Comparison of ENCODE assay signal across 8 cellular contexts in genomic region chr3:179147571-179148445, GRCh38. TPM values are rescaled to one million over a fixed set of nuclear protein-coding genes. Genes with fewer than 3 reads are reported as not detected.
DNase-seq lines count a peak whose midpoint lies in the region; ATAC-seq and TF ChIP-seq lines count a peak whose summit lies in the region.

PIK3CA (plus strand) TSS chr3:179148357; CDS start chr3:179198826, 50,469 bp downstream.

- H3K4me3 ChIP-seq in GM12875 (ENCODE audit: low read depth, low read length) = peak within 1 kb of the TSS; percentile 98
- H3K4me3 ChIP-seq in adipocyte (ENCODE audit: low read length) = peak within 1 kb of the TSS; percentile 94
- H3K4me3 ChIP-seq in heart right ventricle = peak within 1 kb of the TSS; percentile 75 to 97 (median 88)
- H3K4me3 ChIP-seq in upper lobe of left lung = peak within 1 kb of the TSS; percentile 59 to 93 (median 81)

- intact Hi-C loops in heart right ventricle (cut with DNase I) = loop anchor here (1.0 to 10.0 kb wide), 18 partner anchors 34 to 409 kb away; partner anchors contain the start of genes ZNF639 (in 3 of the 10) and ZMAT3 (in 1 of the 10)
- intact Hi-C loops in posterior cingulate gyrus (cut with DNase I) = loop anchor here (1.0 to 5.0 kb wide), 7 partner anchors 43 to 199 kb away; partner anchors contain the start of genes MFN1 and ZMAT3

- H3K9ac ChIP-seq in adipocyte (ENCODE audit: low read length) = peak within 1 kb of the TSS; percentile 98

- H3K27me3 ChIP-seq in adipocyte (replicated peaks; ENCODE audit: control insufficient read depth, insufficient read depth, low read length) = no peaks in the 10 kb centered on the region
- H3K27me3 ChIP-seq in heart right ventricle = no peaks in the 10 kb centered on the region
- H3K27me3 ChIP-seq in upper lobe of left lung = no peaks in the 10 kb centered on the region

- peak; percentile 82 for ATAC-seq in HG02798 (IDR thresholded peaks at IDR 0.05; ENCODE audit: poor library complexity, unreplicated experiment)
- peak; percentile 96 to 99 (median 98) for ATAC-seq in heart right ventricle
- peak; percentile 96 to 97 for ATAC-seq in upper lobe of left lung (ENCODE audit: low FRiP score in 2 of 2)

- 0 to 1% methylated on average over 48 to 53 of the region's 53 CpGs for WGBS in heart right ventricle, 2 donors
- 1% methylated on average over 45 to 48 of the region's 53 CpGs for WGBS in upper lobe of left lung, 2 donors

- no peaks in the 10 kb centered on the region for H3K9me3 ChIP-seq in adipocyte (ENCODE audit: control insufficient read depth, low read length)
- H3K9me3 ChIP-seq in heart right ventricle = no peaks in the 10 kb centered on the region
- H3K9me3 ChIP-seq in upper lobe of left lung = no peaks in the 10 kb centered on the region

- TF ChIP-seq CTCF in GM12875 (IDR thresholded peaks at IDR 0.05; ENCODE audit: borderline replicate concordance, insufficient read depth, low read depth, low read length) = no peak
- no peak for TF ChIP-seq CTCF in heart right ventricle (IDR thresholded peaks at IDR 0.05)
- peak in 1 of 6 experiments; percentile 9 for TF ChIP-seq CTCF in upper lobe of left lung (IDR thresholded peaks at IDR 0.05)

- peak within 1 kb of the TSS; percentile 94 to 99 (median 98) for H3K27ac ChIP-seq in heart right ventricle
- H3K27ac ChIP-seq in upper lobe of left lung = peak within 1 kb of the TSS; percentile 97 to 99 (median 98)

- peak in 3 of 4 donors; percentile 30 to 77 (median 74) for TF ChIP-seq POLR2A in upper lobe of left lung (IDR thresholded peaks at IDR 0.05)

- H3K4me1 ChIP-seq in adipocyte (ENCODE audit: control insufficient read depth, insufficient read depth, low read length) (peaks cover 17% of the 10 kb centered on the region), heart right ventricle (peaks cover 2 to 39% (median 34%) of the 10 kb centered on the region in 9 donors), upper lobe of left lung (peaks cover 19 to 33% (median 21%) of the 10 kb centered on the region in 4 donors)

- DNase-seq in NCI-H1436 (lab: John Stamatoyannopoulos, UW) = peak; percentile 98
- peak; percentile 95 for DNase-seq in T follicular helper cell (ENCODE audit: low read depth)
- peak; percentile 99 for DNase-seq in adipocyte (ENCODE audit: low read depth)
- DNase-seq in heart right ventricle = peak; percentile 87 to 97
- peak; percentile 94 to 99 (median 96) for DNase-seq in posterior cingulate gyrus
- peak in 1 of 2 donors; percentile 97 for DNase-seq in upper lobe of left lung

- no peaks in the 10 kb centered on the region for H3K36me3 ChIP-seq in adipocyte (ENCODE audit: control insufficient read depth, insufficient read depth, low read length, severe bottlenecking)
- no peaks in the 10 kb centered on the region for H3K36me3 ChIP-seq in heart right ventricle
- H3K36me3 ChIP-seq in upper lobe of left lung = no peaks in the 10 kb centered on the region

- peak in 1 of 4 donors; percentile 31 for TF ChIP-seq EP300 in upper lobe of left lung (IDR thresholded peaks at IDR 0.05)

RNA-seq across cellular contexts. Expression of gene PIK3CA, which starts in this region (rescaled TPM):
- 10 to 100 TPM; 17.5 to 35.3 (median 24.4) TPM for total RNA-seq in heart right ventricle
- polyA plus RNA-seq in heart right ventricle = 1 to 10 TPM; 4.0 to 4.1 TPM
- total RNA-seq in upper lobe of left lung = 10 to 100 TPM in 5 of 6 donors, 1 to 10 TPM in 1; 7.3 to 37.6 (median 23.5) TPM
